Comparison of ENCODE assay signal across 20 cellular contexts in the genomic region with DNA sequence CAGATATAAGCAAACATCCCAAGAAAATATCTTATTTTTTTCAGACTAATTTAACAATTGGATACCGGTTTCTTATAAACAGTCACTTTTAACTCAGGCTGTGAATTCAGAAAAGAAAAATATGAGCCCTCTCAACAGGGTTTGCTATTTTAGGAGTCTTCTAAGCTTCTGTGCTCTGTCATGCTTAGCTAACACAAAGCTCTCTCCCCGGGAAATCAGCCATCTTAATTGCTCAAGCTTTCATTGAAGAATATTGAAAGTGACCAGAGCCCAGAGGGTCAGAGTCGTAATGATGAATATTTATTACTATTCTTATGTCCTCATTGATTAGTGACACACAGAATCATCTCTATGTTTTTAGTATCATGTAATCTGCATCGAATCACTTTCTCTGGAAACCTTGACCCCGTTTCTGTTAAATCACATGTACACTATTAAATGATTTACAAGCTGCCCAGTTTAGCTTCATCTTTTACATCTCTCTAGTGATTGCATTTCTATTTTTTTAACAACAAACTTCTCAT.
A peak's percentile ranks its signal among the peaks of the same experiment; 100 is the strongest.
DNase-seq lines count a peak whose midpoint lies in the region; ATAC-seq and TF ChIP-seq lines count a peak whose summit lies in the region.
"Had no signal": no experiment of that assay in that cellular context is flagged by ENCODE, and none has a peak within 500 bp of the region (broad histone marks: within the 10 kb centered on the region; RNA-seq: fewer than 3 reads in every experiment).

No MANE protein-coding gene starts in this region.

- H3K4me1 ChIP-seq in HUES48 (ENCODE audit: control insufficient read depth, insufficient read depth, low read length) (peaks cover 12% of the 10 kb centered on the region), adipocyte (ENCODE audit: control insufficient read depth, insufficient read depth, low read length) (peaks cover 15% of the 10 kb centered on the region)
- H3K4me1 ChIP-seq: parathyroid adenoma had no signal

- no peaks in the 10 kb centered on the region for H3K36me3 Mint-ChIP-seq in glutamatergic neuron (ENCODE audit: unreplicated experiment)
- H3K36me3 Mint-ChIP-seq in activated CD8-positive, alpha-beta memory T cell treated with anti-CD3 and anti-CD28 coated beads, Interleukin-2, amount 10 ng/mL, durations not matched to agents 7 days and 5 days, result no peaks in the 10 kb centered on the region
- H3K36me3 Mint-ChIP-seq: immature natural killer cell had no signal

- H3K36me3 ChIP-seq in HUES48 (ENCODE audit: control insufficient read depth, insufficient read depth, low read length), result no peaks in the 10 kb centered on the region
- H3K36me3 ChIP-seq in adipocyte (ENCODE audit: control insufficient read depth, insufficient read depth, low read length, severe bottlenecking), result no peaks in the 10 kb centered on the region
- H3K36me3 ChIP-seq: tibial nerve had no signal

- no peak overlapping the region for H3K4me3 ChIP-seq in HUES48 (ENCODE audit: low read depth, low read length)
- H3K4me3 ChIP-seq in adipocyte (ENCODE audit: low read length), result peak overlapping the region; percentile 49
- H3K4me3 ChIP-seq: GM12878, tibial nerve had no signal

- no peak overlapping the region for H3K9ac ChIP-seq in HUES48 (ENCODE audit: low read depth, low read length)
- H3K9ac ChIP-seq in adipocyte (ENCODE audit: low read length), result no peak overlapping the region
- H3K9ac ChIP-seq: parathyroid adenoma had no signal

- no peaks in the 10 kb centered on the region for H3K27me3 Mint-ChIP-seq in glutamatergic neuron (ENCODE audit: unreplicated experiment)
- H3K27me3 Mint-ChIP-seq in activated CD8-positive, alpha-beta memory T cell treated with anti-CD3 and anti-CD28 coated beads, Interleukin-2, amount 10 ng/mL, durations not matched to agents 7 days and 5 days, result no peaks in the 10 kb centered on the region

- peaks cover 14% of the 10 kb centered on the region for H3K4me1 Mint-ChIP-seq in glutamatergic neuron (ENCODE audit: low read depth, unreplicated experiment)
- no peaks in the 10 kb centered on the region for H3K4me1 Mint-ChIP-seq in activated CD8-positive, alpha-beta memory T cell treated with anti-CD3 and anti-CD28 coated beads, Interleukin-2, amount 10 ng/mL, durations not matched to agents 7 days and 5 days
- H3K4me1 Mint-ChIP-seq: immature natural killer cell had no signal

- peak overlapping the region; percentile 93 for H3K27ac Mint-ChIP-seq in glutamatergic neuron (ENCODE audit: unreplicated experiment)
- H3K27ac Mint-ChIP-seq in activated CD8-positive, alpha-beta memory T cell treated with anti-CD3 and anti-CD28 coated beads, Interleukin-2, amount 10 ng/mL, durations not matched to agents 7 days and 5 days, result no peak overlapping the region
- H3K27ac Mint-ChIP-seq: immature natural killer cell had no signal

- H3K27me3 ChIP-seq in HUES48 (ENCODE audit: control insufficient read depth, insufficient read depth, low read length) (no peaks in the 10 kb centered on the region), adipocyte (replicated peaks; ENCODE audit: control insufficient read depth, insufficient read depth, low read length) (no peaks in the 10 kb centered on the region)
- H3K27me3 ChIP-seq: tibial nerve had no signal

- peak overlapping the region; percentile 71 for H3K27ac ChIP-seq in HUES48 (ENCODE audit: low read depth, low read length)
- H3K27ac ChIP-seq: parathyroid adenoma, tibial nerve had no signal

- peak; percentile 64 for DNase-seq in adipocyte (ENCODE audit: low read depth)
- DNase-seq in glutamatergic neuron, result no peak
- peak; percentile 41 for DNase-seq in renal cortical epithelial cell (ENCODE audit: low read depth)
- no peak for DNase-seq in OCI-M2 (lab: John Stamatoyannopoulos, UW; ENCODE audit: unreplicated experiment)
- no peak for DNase-seq in LoVo (ENCODE audit: low spot score)
- DNase-seq in activated CD8-positive, alpha-beta memory T cell treated with anti-CD3 and anti-CD28 coated beads, Interleukin-2, amount 10 ng/mL, durations not matched to agents 7 days and 5 days, result no peak
- DNase-seq: activated CD4-positive, alpha-beta T cell treated with anti-CD3 and anti-CD28 coated beads, Interleukin-2, amount 50 U/mL, for 4 hours; amniotic stem cell; dermis blood vessel endothelial cell; foreskin melanocyte; immature natural killer cell; NCI-H2029; NK-92 treated with Interleukin-12 subunit alpha and Interleukin-12 subunit beta, amount 100 ng/mL, for 24 hours; SIG-M5; stimulated activated CD4-positive, alpha-beta T cell treated with anti-CD3 and anti-CD28 coated beads, Interleukin-1b, Interleukin-23, amount 100 ng/mL, for 48 hours had no signal

- H3K9me3 ChIP-seq in HUES48 (ENCODE audit: control insufficient read depth, insufficient read depth, low read length), result no peaks in the 10 kb centered on the region
- H3K9me3 ChIP-seq in adipocyte (ENCODE audit: control insufficient read depth, low read length), result no peaks in the 10 kb centered on the region
- H3K9me3 ChIP-seq: tibial nerve had no signal

- H3K9me3 Mint-ChIP-seq in glutamatergic neuron (ENCODE audit: unreplicated experiment), result no peaks in the 10 kb centered on the region
- H3K9me3 Mint-ChIP-seq in activated CD8-positive, alpha-beta memory T cell treated with anti-CD3 and anti-CD28 coated beads, Interleukin-2, amount 10 ng/mL, durations not matched to agents 7 days and 5 days (ENCODE audit: low read depth), result no peaks in the 10 kb centered on the region

- TF ChIP-seq CTCF in glutamatergic neuron (IDR thresholded peaks at IDR 0.05; ENCODE audit: partially characterized antibody, unreplicated experiment), result no peak

- peak overlapping the region; percentile 47 for H3K4me3 Mint-ChIP-seq in glutamatergic neuron (ENCODE audit: unreplicated experiment)
- H3K4me3 Mint-ChIP-seq in activated CD8-positive, alpha-beta memory T cell treated with anti-CD3 and anti-CD28 coated beads, Interleukin-2, amount 10 ng/mL, durations not matched to agents 7 days and 5 days, result no peak overlapping the region
- H3K4me3 Mint-ChIP-seq: immature natural killer cell had no signal

- CTCF ChIA-PET in activated CD8-positive, alpha-beta memory T cell treated with anti-CD3 and anti-CD28 coated beads, Interleukin-2, amount 10 ng/mL, durations not matched to agents 7 days and 5 days (lab: Charles Lee), result no interaction called here

- no peak for ATAC-seq in activated CD8-positive, alpha-beta memory T cell treated with anti-CD3 and anti-CD28 coated beads, Interleukin-2, amount 10 ng/mL, durations not matched to agents 7 days and 5 days
- ATAC-seq in GM21529 (IDR thresholded peaks at IDR 0.05; ENCODE audit: unreplicated experiment), result no peak
- ATAC-seq: GM12878 had no signal

Comparison
In these comparisons a context has a peak if more than half of its experiments do, and no peak if none do; other contexts are left out.
1. DNase-seq: peak in adipocyte (single experiment) and renal cortical epithelial cell (single experiment); none in glutamatergic neuron (single experiment), OCI-M2 (single experiment), LoVo (single experiment) and activated CD8-positive, alpha-beta memory T cell treated with anti-CD3 and anti-CD28 coated beads, Interleukin-2, amount 10 ng/mL, durations not matched to agents 7 days and 5 days (single experiment).